In the genomic region with DNA sequence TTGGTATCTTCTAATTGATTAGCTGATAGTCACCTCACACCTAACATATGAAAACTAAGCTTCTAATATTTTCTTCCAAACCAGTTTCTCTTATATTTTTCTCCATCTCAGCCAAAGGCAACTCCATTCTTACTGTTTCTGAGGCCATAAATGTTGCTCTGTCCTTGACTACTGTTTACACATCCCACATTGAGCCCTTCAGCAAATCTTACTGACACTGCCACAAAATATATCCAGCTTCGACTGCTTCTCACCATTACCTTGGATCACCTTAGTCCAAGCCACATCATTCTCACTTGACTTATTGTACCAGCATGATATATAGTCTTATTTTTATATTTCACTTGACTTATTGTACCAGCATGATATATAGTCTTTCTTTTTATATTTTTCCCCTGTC, we compare ENCODE assay signal across 1 cellular context.
TF ChIP-seq lines count a peak whose summit lies in the region.

No MANE protein-coding gene starts in this region.

TF ChIP-seq in HepG2, 621 proteins besides CTCF, POLR2A, EP300 and RAD21 (continued from another document):
- TF ChIP-seq, protein P1, sequence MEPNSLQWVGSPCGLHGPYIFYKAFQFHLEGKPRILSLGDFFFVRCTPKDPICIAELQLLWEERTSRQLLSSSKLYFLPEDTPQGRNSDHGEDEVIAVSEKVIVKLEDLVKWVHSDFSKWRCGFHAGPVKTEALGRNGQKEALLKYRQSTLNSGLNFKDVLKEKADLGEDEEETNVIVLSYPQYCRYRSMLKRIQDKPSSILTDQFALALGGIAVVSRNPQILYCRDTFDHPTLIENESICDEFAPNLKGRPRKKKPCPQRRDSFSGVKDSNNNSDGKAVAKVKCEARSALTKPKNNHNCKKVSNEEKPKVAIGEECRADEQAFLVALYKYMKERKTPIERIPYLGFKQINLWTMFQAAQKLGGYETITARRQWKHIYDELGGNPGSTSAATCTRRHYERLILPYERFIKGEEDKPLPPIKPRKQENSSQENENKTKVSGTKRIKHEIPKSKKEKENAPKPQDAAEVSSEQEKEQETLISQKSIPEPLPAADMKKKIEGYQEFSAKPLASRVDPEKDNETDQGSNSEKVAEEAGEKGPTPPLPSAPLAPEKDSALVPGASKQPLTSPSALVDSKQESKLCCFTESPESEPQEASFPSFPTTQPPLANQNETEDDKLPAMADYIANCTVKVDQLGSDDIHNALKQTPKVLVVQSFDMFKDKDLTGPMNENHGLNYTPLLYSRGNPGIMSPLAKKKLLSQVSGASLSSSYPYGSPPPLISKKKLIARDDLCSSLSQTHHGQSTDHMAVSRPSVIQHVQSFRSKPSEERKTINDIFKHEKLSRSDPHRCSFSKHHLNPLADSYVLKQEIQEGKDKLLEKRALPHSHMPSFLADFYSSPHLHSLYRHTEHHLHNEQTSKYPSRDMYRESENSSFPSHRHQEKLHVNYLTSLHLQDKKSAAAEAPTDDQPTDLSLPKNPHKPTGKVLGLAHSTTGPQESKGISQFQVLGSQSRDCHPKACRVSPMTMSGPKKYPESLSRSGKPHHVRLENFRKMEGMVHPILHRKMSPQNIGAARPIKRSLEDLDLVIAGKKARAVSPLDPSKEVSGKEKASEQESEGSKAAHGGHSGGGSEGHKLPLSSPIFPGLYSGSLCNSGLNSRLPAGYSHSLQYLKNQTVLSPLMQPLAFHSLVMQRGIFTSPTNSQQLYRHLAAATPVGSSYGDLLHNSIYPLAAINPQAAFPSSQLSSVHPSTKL (CRISPR knock-in tag; IDR thresholded peaks at IDR 0.05), result peak; percentile 61; the same call in 1 of the 2 replicates
- TF ChIP-seq, protein P2, sequence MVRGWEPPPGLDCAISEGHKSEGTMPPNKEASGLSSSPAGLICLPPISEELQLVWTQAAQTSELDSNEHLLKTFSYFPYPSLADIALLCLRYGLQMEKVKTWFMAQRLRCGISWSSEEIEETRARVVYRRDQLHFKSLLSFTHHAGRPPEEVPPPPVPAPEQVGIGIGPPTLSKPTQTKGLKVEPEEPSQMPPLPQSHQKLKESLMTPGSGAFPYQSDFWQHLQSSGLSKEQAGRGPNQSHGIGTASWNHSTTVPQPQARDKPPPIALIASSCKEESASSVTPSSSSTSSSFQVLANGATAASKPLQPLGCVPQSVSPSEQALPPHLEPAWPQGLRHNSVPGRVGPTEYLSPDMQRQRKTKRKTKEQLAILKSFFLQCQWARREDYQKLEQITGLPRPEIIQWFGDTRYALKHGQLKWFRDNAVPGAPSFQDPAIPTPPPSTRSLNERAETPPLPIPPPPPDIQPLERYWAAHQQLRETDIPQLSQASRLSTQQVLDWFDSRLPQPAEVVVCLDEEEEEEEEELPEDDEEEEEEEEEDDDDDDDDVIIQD (CRISPR knock-in tag; IDR thresholded peaks at IDR 0.05; ENCODE audit: low read depth), result peak; percentile 53; the same call in 1 of the 2 replicates
- TF ChIP-seq ZMYM4 (CRISPR knock-in tag; IDR thresholded peaks at IDR 0.05) (peak; percentile 69; the same call in 1 of the 2 replicates), FOXP1 (IDR thresholded peaks at IDR 0.05) (no peak), FOXP1 (CRISPR knock-in tag; IDR thresholded peaks at IDR 0.05) (0 out of 2 replicates have a peak, but pooled peaks have one; percentile 14), ZNF879 (CRISPR knock-in tag; IDR thresholded peaks at IDR 0.05) (no peak), ZNF644 (CRISPR knock-in tag; IDR thresholded peaks at IDR 0.05; ENCODE audit: low read depth) (peak; percentile 39; the same call in 1 of the 2 replicates), WIZ (CRISPR knock-in tag; IDR thresholded peaks at IDR 0.05) (no peak), FOXA1 (IDR thresholded peaks at IDR 0.05) (no peak), FOXA1 (CRISPR knock-in tag; IDR thresholded peaks at IDR 0.05) (0 out of 2 replicates have a peak, but pooled peaks have one; percentile 23), POGZ (CRISPR knock-in tag; IDR thresholded peaks at IDR 0.05) (peak; percentile 59), ZNF883 (CRISPR knock-in tag; IDR thresholded peaks at IDR 0.05; ENCODE audit: not compliant biosample characterization) (no peak)
- TF ChIP-seq, protein P3, sequence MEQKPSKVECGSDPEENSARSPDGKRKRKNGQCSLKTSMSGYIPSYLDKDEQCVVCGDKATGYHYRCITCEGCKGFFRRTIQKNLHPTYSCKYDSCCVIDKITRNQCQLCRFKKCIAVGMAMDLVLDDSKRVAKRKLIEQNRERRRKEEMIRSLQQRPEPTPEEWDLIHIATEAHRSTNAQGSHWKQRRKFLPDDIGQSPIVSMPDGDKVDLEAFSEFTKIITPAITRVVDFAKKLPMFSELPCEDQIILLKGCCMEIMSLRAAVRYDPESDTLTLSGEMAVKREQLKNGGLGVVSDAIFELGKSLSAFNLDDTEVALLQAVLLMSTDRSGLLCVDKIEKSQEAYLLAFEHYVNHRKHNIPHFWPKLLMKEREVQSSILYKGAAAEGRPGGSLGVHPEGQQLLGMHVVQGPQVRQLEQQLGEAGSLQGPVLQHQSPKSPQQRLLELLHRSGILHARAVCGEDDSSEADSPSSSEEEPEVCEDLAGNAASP (CRISPR knock-in tag; IDR thresholded peaks at IDR 0.05; ENCODE audit: borderline replicate concordance), result peak; percentile 43; the same call in 1 of the 2 replicates
